ENCODE assay signal across 23 cellular contexts in genomic region chr7:50738932-50739331, GRCh38. TPM values are rescaled to one million over a fixed set of nuclear protein-coding genes. Genes with fewer than 3 reads are reported as not detected.
A peak's percentile ranks its signal among the peaks of the same experiment; 100 is the strongest.
DNase-seq lines count a peak whose midpoint lies in the region; FAIRE-seq and TF ChIP-seq lines count a peak whose summit lies in the region.
"Had no signal": no experiment of that assay in that cellular context is flagged by ENCODE, and none has a peak within 500 bp of the region (broad histone marks: within the 10 kb centered on the region; RNA-seq: fewer than 3 reads in every experiment).

No MANE protein-coding gene starts in this region.

- intact Hi-C loops in CD4-positive, alpha-beta memory T cell (cut with micrococcal nuclease): no loop called here
- intact Hi-C loops in testis (cut with DNase I; ENCODE audit: low total_unique reads): no loop called here
- intact Hi-C loops in activated T-helper 1 cell treated with anti-CD3 and anti-CD28 coated beads, Interleukin-12 subunit alpha, Interleukin-12 subunit beta, Interleukin-2, Interleukin-4 antibody, amounts not matched to agents 30 ng/mL and 10 ng/mL and 1 ng/mL, durations not matched to agents 14 hours and 24 hours and 36 hours (cut with micrococcal nuclease): loop anchor here (5.0 kb wide), 1 partner anchor 93 kb away; no protein-coding TSS in a partner anchor

- peaks cover 0 to 5% (median 0%) of the 10 kb centered on the region in 8 donors for H3K9me3 Mint-ChIP-seq in CD4-positive, alpha-beta memory T cell
- H3K9me3 Mint-ChIP-seq in activated T-helper 1 cell treated with anti-CD3 and anti-CD28 coated beads, Interleukin-12 subunit alpha, Interleukin-12 subunit beta, Interleukin-2, Interleukin-4 antibody, amounts not matched to agents 30 ng/mL and 10 ng/mL and 1 ng/mL, durations not matched to agents 14 hours and 24 hours and 36 hours: no peaks in the 10 kb centered on the region

- peaks cover 21% of the 10 kb centered on the region for H3K4me1 ChIP-seq in CD4-positive, alpha-beta memory T cell (ENCODE audit: insufficient read depth, low read length)
- H3K4me1 ChIP-seq in testis: no peaks in the 10 kb centered on the region
- H3K4me1 ChIP-seq: SJSA1 had no signal

- no peak overlapping the region for H3K4me3 Mint-ChIP-seq in CD4-positive, alpha-beta memory T cell
- H3K4me3 Mint-ChIP-seq in activated T-helper 1 cell treated with anti-CD3 and anti-CD28 coated beads, Interleukin-12 subunit alpha, Interleukin-12 subunit beta, Interleukin-2, Interleukin-4 antibody, amounts not matched to agents 30 ng/mL and 10 ng/mL and 1 ng/mL, durations not matched to agents 14 hours and 24 hours and 36 hours: no peak overlapping the region
- H3K4me3 Mint-ChIP-seq: dendritic cell treated with granulocyte-macrophage colony-stimulating factor and Interleukin-4, amounts not matched to agents 40 ng/mL and 50 ng/mL, for 4 days had no signal

- H3K4me1 Mint-ChIP-seq in CD4-positive, alpha-beta memory T cell: peaks cover 23 to 34% (median 28%) of the 10 kb centered on the region in 4 donors
- H3K4me1 Mint-ChIP-seq in activated T-helper 1 cell treated with anti-CD3 and anti-CD28 coated beads, Interleukin-12 subunit alpha, Interleukin-12 subunit beta, Interleukin-2, Interleukin-4 antibody, amounts not matched to agents 30 ng/mL and 10 ng/mL and 1 ng/mL, durations not matched to agents 14 hours and 24 hours and 36 hours (ENCODE audit: low read depth): peaks cover 10% of the 10 kb centered on the region

- CTCF ChIA-PET in CD4-positive, alpha-beta memory T cell (lab: Charles Lee; ENCODE audit: partially characterized antibody): interaction anchor here (0.6 to 1.7 kb wide), 2 partner anchors 71 to 271 kb away, joined by 3 to 5 read pairs; no protein-coding TSS in a partner anchor

- TF ChIP-seq POLR2A in testis (IDR thresholded peaks at IDR 0.05): no peak
- TF ChIP-seq POLR2A in GM12891 (IDR thresholded peaks at IDR 0.05; ENCODE audit: low read depth, low read length): no peak

- no peaks in the 10 kb centered on the region for H3K27me3 Mint-ChIP-seq in CD4-positive, alpha-beta memory T cell
- H3K27me3 Mint-ChIP-seq in activated T-helper 1 cell treated with anti-CD3 and anti-CD28 coated beads, Interleukin-12 subunit alpha, Interleukin-12 subunit beta, Interleukin-2, Interleukin-4 antibody, amounts not matched to agents 30 ng/mL and 10 ng/mL and 1 ng/mL, durations not matched to agents 14 hours and 24 hours and 36 hours (ENCODE audit: insufficient read depth): no peaks in the 10 kb centered on the region
- H3K27me3 Mint-ChIP-seq: dendritic cell treated with granulocyte-macrophage colony-stimulating factor and Interleukin-4, amounts not matched to agents 40 ng/mL and 50 ng/mL, for 4 days had no signal

- H3K4me3 ChIP-seq in CD4-positive, alpha-beta memory T cell (ENCODE audit: low read length in 2 of 2): no peak overlapping the region
- no peak overlapping the region for H3K4me3 ChIP-seq in testis
- H3K4me3 ChIP-seq: left lung, SJSA1, suprapubic skin had no signal

- no peak for DNase-seq in CD4-positive, alpha-beta memory T cell
- peak; percentile 5 for DNase-seq in NCI-H774 (lab: John Stamatoyannopoulos, UW)
- DNase-seq in testis: no peak
- DNase-seq in activated T-helper 1 cell treated with anti-CD3 and anti-CD28 coated beads, Interleukin-12 subunit alpha, Interleukin-12 subunit beta, Interleukin-2, Interleukin-4 antibody, amounts not matched to agents 30 ng/mL and 10 ng/mL and 1 ng/mL, durations not matched to agents 14 hours and 24 hours and 36 hours (ENCODE audit: low spot score): no peak
- no peak for DNase-seq in GM12891 (ENCODE audit: insufficient read length, low spot score)
- no peak for DNase-seq in DMS153 (lab: John Stamatoyannopoulos, UW)
- DNase-seq: activated T-cell treated with anti-CD3 and anti-CD28 coated beads, Interleukin-2, amount 50 U/mL, for 1 hour; DMS 273 treated with DMSO at 0.1 percent for 48 hours; left lung; mesendoderm; NCI-H2029 treated with DMSO at 0.1 percent for 48 hours; NCI-H2227 treated with DMSO at 0.1 percent for 48 hours; NCI-H69; stimulated activated naive CD4-positive, alpha-beta T cell had no signal

- POLR2A ChIA-PET in CD4-positive, alpha-beta memory T cell (lab: Charles Lee; ENCODE audit: partially characterized antibody): no interaction called here

- no peaks in the 10 kb centered on the region for H3K36me3 ChIP-seq in CD4-positive, alpha-beta memory T cell (ENCODE audit: insufficient read depth, low read length)
- H3K36me3 ChIP-seq in testis (ENCODE audit: low read depth, missing control alignments): no peaks in the 10 kb centered on the region
- H3K36me3 ChIP-seq: left lung, SJSA1, suprapubic skin had no signal

- no peaks in the 10 kb centered on the region for H3K27me3 ChIP-seq in CD4-positive, alpha-beta memory T cell (ENCODE audit: insufficient read depth, low read length)
- no peaks in the 10 kb centered on the region for H3K27me3 ChIP-seq in testis
- H3K27me3 ChIP-seq: left lung, SJSA1, suprapubic skin had no signal

- 51 to 68% methylated on average over 3 of the region's 3 CpGs for WGBS in testis, 2 donors

- no peak for TF ChIP-seq CTCF in testis (IDR thresholded peaks at IDR 0.05)

- H3K9me3 ChIP-seq in CD4-positive, alpha-beta memory T cell (ENCODE audit: control insufficient read depth in 1 of 2, low read length in 2 of 2): no peaks in the 10 kb centered on the region
- no peaks in the 10 kb centered on the region for H3K9me3 ChIP-seq in testis
- H3K9me3 ChIP-seq: left lung, SJSA1, suprapubic skin had no signal

- H3K27ac ChIP-seq in CD4-positive, alpha-beta memory T cell (ENCODE audit: low read depth, low read length): peak overlapping the region; percentile 67
- no peak overlapping the region for H3K27ac ChIP-seq in testis
- H3K27ac ChIP-seq: SJSA1, suprapubic skin had no signal

- FAIRE-seq in A204.1 (lab: Jason Lieb, UNC) (peak; percentile 35), endometrium (lab: Jason Lieb, UNC) (peak; percentile 98), GM12891 (lab: Jason Lieb, UNC) (no peak)
- FAIRE-seq: astrocyte, endothelial cell of umbilical vein had no signal

- H3K27ac Mint-ChIP-seq in CD4-positive, alpha-beta memory T cell: peak overlapping the region; percentile 88 to 99 (median 98)
- H3K27ac Mint-ChIP-seq in activated T-helper 1 cell treated with anti-CD3 and anti-CD28 coated beads, Interleukin-12 subunit alpha, Interleukin-12 subunit beta, Interleukin-2, Interleukin-4 antibody, amounts not matched to agents 30 ng/mL and 10 ng/mL and 1 ng/mL, durations not matched to agents 14 hours and 24 hours and 36 hours: no peak overlapping the region
- H3K27ac Mint-ChIP-seq: dendritic cell treated with granulocyte-macrophage colony-stimulating factor and Interleukin-4, amounts not matched to agents 40 ng/mL and 50 ng/mL, for 4 days had no signal

- no peaks in the 10 kb centered on the region for H3K36me3 Mint-ChIP-seq in CD4-positive, alpha-beta memory T cell
- no peaks in the 10 kb centered on the region for H3K36me3 Mint-ChIP-seq in activated T-helper 1 cell treated with anti-CD3 and anti-CD28 coated beads, Interleukin-12 subunit alpha, Interleukin-12 subunit beta, Interleukin-2, Interleukin-4 antibody, amounts not matched to agents 30 ng/mL and 10 ng/mL and 1 ng/mL, durations not matched to agents 14 hours and 24 hours and 36 hours (ENCODE audit: low read depth)
- H3K36me3 Mint-ChIP-seq: CD14-positive monocyte had no signal

TF ChIP-seq in GM12891, 5 proteins besides CTCF, POLR2A, EP300 and RAD21:
- no peak for TF ChIP-seq POLR2AphosphoS5 (IDR thresholded peaks at IDR 0.05; ENCODE audit: low read depth, low read length)
- TF ChIP-seq TAF1 (IDR thresholded peaks at IDR 0.05; ENCODE audit: low read depth, low read length): no peak
- no peak for TF ChIP-seq PAX5 (IDR thresholded peaks at IDR 0.05; ENCODE audit: insufficient read depth, low read length, severe bottlenecking)
- TF ChIP-seq POU2F2 (IDR thresholded peaks at IDR 0.05; ENCODE audit: low read depth, low read length): no peak

RNA-seq across cellular contexts. Expression of gene GRB10, which starts 43.8 kb away (rescaled TPM):
- 1 to 10 TPM; 7.4 to 7.7 TPM for total RNA-seq in CD4-positive, alpha-beta memory T cell
- polyA plus RNA-seq in CD4-positive, alpha-beta memory T cell: 1 to 10 TPM in 1 of 2 donors, under 1 TPM in 1; 0.83 to 2.5 TPM
- 10 to 100 TPM; 57.7 to 81.9 TPM for total RNA-seq in testis
- polyA plus RNA-seq in testis (ENCODE audit: insufficient read depth, low read depth, low replicate concordance): 54.0 TPM
- 2.8 and 3.6 TPM in 2 replicates for total RNA-seq in activated T-helper 1 cell treated with anti-CD3 and anti-CD28 coated beads, Interleukin-12 subunit alpha, Interleukin-12 subunit beta, Interleukin-2, Interleukin-4 antibody, amounts not matched to agents 30 ng/mL and 10 ng/mL and 1 ng/mL, durations not matched to agents 14 hours and 24 hours and 36 hours
- 0.10 TPM for polyA plus RNA-seq in GM12891 (2012; ENCODE audit: low read depth, missing spikeins)
- total RNA-seq: G401 had no signal

Comparison
In these comparisons a context has a peak if more than half of its experiments do, and no peak if none do; other contexts are left out.
1. RNA of gene GRB10, which starts 43.8 kb away (total RNA-seq): 57.7 to 81.9 TPM in testis; 7.4 to 7.7 TPM in CD4-positive, alpha-beta memory T cell and 2.8 to 3.6 TPM in activated T-helper 1 cell treated with anti-CD3 and anti-CD28 coated beads, Interleukin-12 subunit alpha, Interleukin-12 subunit beta, Interleukin-2, Interleukin-4 antibody, amounts not matched to agents 30 ng/mL and 10 ng/mL and 1 ng/mL, durations not matched to agents 14 hours and 24 hours and 36 hours; every median in the first group is over 4 times any median in the second.